ENCODE assay signal across 31 cellular contexts in genomic region chr12:121085113-121085841, GRCh38. TPM values are rescaled to one million over a fixed set of nuclear protein-coding genes. Genes with fewer than 3 reads are reported as not detected.
"Had no signal": no experiment of that assay in that cellular context is flagged by ENCODE, and none has a peak within 500 bp of the region (broad histone marks: within the 10 kb centered on the region; RNA-seq: fewer than 3 reads in every experiment).

No MANE protein-coding gene starts in this region.

- H3K27ac ChIP-seq: adrenal gland, body of pancreas, cardiac muscle cell, colonic mucosa, epithelial cell of prostate, gastrocnemius medialis, hepatocyte, right atrium auricular region, testis, transverse colon had no signal

- H2AFZ ChIP-seq: hepatocyte had no signal

- H3K4me2 ChIP-seq: hepatocyte had no signal

- H3K4me1 ChIP-seq: adrenal gland, body of pancreas, colonic mucosa, gastrocnemius medialis, right atrium auricular region, testis, transverse colon had no signal

- FAIRE-seq: endometrium, keratinocyte, urothelium cell line had no signal

- DNase-seq: activated B cell treated with CpG ODN at 0.5 μM for 24 hours; activated CD4-positive, alpha-beta T cell treated with anti-CD3 and anti-CD28 coated beads, Interleukin-2, amount 50 U/mL, for 4 hours; activated effector memory CD4-positive, alpha-beta T cell treated with anti-CD3 and anti-CD28 coated beads, Interleukin-2, amount 50 U/mL, for 16 hours; activated naive CD4-positive, alpha-beta T cell treated with anti-CD3 and anti-CD28 coated beads for 36 hours; activated naive CD8-positive, alpha-beta T cell treated with anti-CD3 and anti-CD28 coated beads for 36 hours; activated T-cell treated with anti-CD3 and anti-CD28 coated beads, Interleukin-2, amount 50 U/mL, for 1 hour; adrenal gland; aorta; body of pancreas; cerebellar nuclear complex; colonic mucosa; effector CD8-positive, alpha-beta T cell; gastrocnemius medialis; left cardiac atrium; left ventricle myocardium superior; mammary epithelial cell; naive thymus-derived CD4-positive, alpha-beta T cell; occipital lobe; stimulated activated CD4-positive, alpha-beta T cell treated with anti-CD3 and anti-CD28 coated beads, Interleukin-15, amount 100 ng/mL, for 24 hours; stimulated activated naive CD8-positive, alpha-beta T cell treated with anti-CD3 and anti-CD28 coated beads, Interleukin-15, Interleukin-2, amounts not matched to agents 100 U/mL and 50 U/mL, for 24 hours; T-helper 1 cell; testis; transverse colon had no signal

- H3K4me3 ChIP-seq: adrenal gland, body of pancreas, cardiac muscle cell, colonic mucosa, gastrocnemius medialis, hepatocyte, right atrium auricular region, testis, transverse colon had no signal

- H3K9me3 ChIP-seq: adrenal gland, body of pancreas, colonic mucosa, gastrocnemius medialis, right atrium auricular region, testis, transverse colon had no signal

- ATAC-seq: body of pancreas; gastrocnemius medialis; left cardiac atrium; left ventricle myocardium superior; naive thymus-derived CD4-positive, alpha-beta T cell; stimulated activated naive CD8-positive, alpha-beta T cell treated with anti-CD3 and anti-CD28 coated beads, Interleukin-15, Interleukin-2, amounts not matched to agents 100 U/mL and 50 U/mL, for 24 hours had no signal

- H3K79me2 ChIP-seq: hepatocyte had no signal

- H3K27me3 ChIP-seq: adrenal gland, body of pancreas, cardiac muscle cell, colonic mucosa, gastrocnemius medialis, hepatocyte, right atrium auricular region, testis, transverse colon had no signal

- H3K36me3 ChIP-seq: adrenal gland, cardiac muscle cell, colonic mucosa, gastrocnemius medialis, right atrium auricular region, transverse colon had no signal

RNA-seq across cellular contexts. Expression of gene OASL, which starts 46.2 kb away (rescaled TPM):
- total RNA-seq: cardiac muscle cell, neural crest cell had no signal
- polyA plus RNA-seq: cardiac muscle cell had no signal
